Comparison of ENCODE assay signal across 21 cellular contexts in genomic region chr11:96321066-96321465, GRCh38.
"Had no signal": no experiment of that assay in that cellular context is flagged by ENCODE, and none has a peak within 500 bp of the region (broad histone marks: within the 10 kb centered on the region; RNA-seq: fewer than 3 reads in every experiment).

No MANE protein-coding gene starts in this region.

- H3K27me3 ChIP-seq: gastroesophageal sphincter, heart right ventricle had no signal

- H3K4me3 ChIP-seq: gastroesophageal sphincter, heart right ventricle, lower lobe of right lung, thoracic aorta had no signal

- DNase-seq: activated CD4-positive, alpha-beta T cell treated with anti-CD3 and anti-CD28 coated beads for 1 hour; activated CD4-positive, alpha-beta T cell treated with anti-CD3 and anti-CD28 coated beads, Interleukin-2, amount 50 U/mL, for 1 hour; activated CD8-positive, alpha-beta T cell treated with anti-CD3 and anti-CD28 coated beads, Interleukin-2, amount 10 ng/mL, durations not matched to agents 7 days and 5 days; activated naive CD8-positive, alpha-beta T cell treated with anti-CD3 and anti-CD28 coated beads, Interleukin-2, amount 10 ng/mL, durations not matched to agents 7 days and 5 days; amygdala; heart right ventricle; islet precursor cell; left colon; lower lobe of right lung; nucleus accumbens; small intestine; stimulated activated CD4-positive, alpha-beta T cell treated with anti-CD3 and anti-CD28 coated beads, Interleukin-15, amount 100 ng/mL, for 24 hours; stimulated activated naive CD4-positive, alpha-beta T cell; T-cell; T-helper 9 cell had no signal

- H3K9me3 ChIP-seq: gastroesophageal sphincter, heart right ventricle, lower lobe of right lung, thoracic aorta had no signal

- ATAC-seq: activated CD8-positive, alpha-beta T cell treated with anti-CD3 and anti-CD28 coated beads, Interleukin-2, amount 10 ng/mL, durations not matched to agents 7 days and 5 days; gastroesophageal sphincter; left colon; lower lobe of right lung; natural killer cell treated with Interleukin-12 subunit alpha and Interleukin-12 subunit beta and Interleukin-15 and Interleukin-18, amount 100 ng/mL, for 72 hours; sciatic nerve; SK-N-SH treated with all-trans-retinoic acid at 6 μM for 48 hours; T-cell had no signal

- H3K27ac ChIP-seq: epithelial cell of prostate, gastroesophageal sphincter had no signal

- H3K36me3 ChIP-seq: lower lobe of right lung, thoracic aorta had no signal

- H3K4me3 Mint-ChIP-seq: activated CD8-positive, alpha-beta T cell treated with anti-CD3 and anti-CD28 coated beads, Interleukin-2, amount 10 ng/mL, durations not matched to agents 7 days and 5 days; activated naive CD8-positive, alpha-beta T cell treated with anti-CD3 and anti-CD28 coated beads, Interleukin-2, amount 10 ng/mL, durations not matched to agents 7 days and 5 days; natural killer cell treated with Interleukin-12 subunit alpha and Interleukin-12 subunit beta and Interleukin-15 and Interleukin-18, amount 100 ng/mL, for 72 hours had no signal

- H3K27me3 Mint-ChIP-seq: activated naive CD8-positive, alpha-beta T cell treated with anti-CD3 and anti-CD28 coated beads, Interleukin-2, amount 10 ng/mL, durations not matched to agents 7 days and 5 days; natural killer cell treated with Interleukin-12 subunit alpha and Interleukin-12 subunit beta and Interleukin-15 and Interleukin-18, amount 100 ng/mL, for 72 hours; T-cell had no signal

- H3K9me3 Mint-ChIP-seq: activated naive CD8-positive, alpha-beta T cell treated with anti-CD3 and anti-CD28 coated beads, Interleukin-2, amount 10 ng/mL, durations not matched to agents 7 days and 5 days; natural killer cell treated with Interleukin-12 subunit alpha and Interleukin-12 subunit beta and Interleukin-15 and Interleukin-18, amount 100 ng/mL, for 72 hours; T-cell had no signal

- H3K27ac Mint-ChIP-seq: activated CD8-positive, alpha-beta T cell treated with anti-CD3 and anti-CD28 coated beads, Interleukin-2, amount 10 ng/mL, durations not matched to agents 7 days and 5 days; activated naive CD8-positive, alpha-beta T cell treated with anti-CD3 and anti-CD28 coated beads, Interleukin-2, amount 10 ng/mL, durations not matched to agents 7 days and 5 days had no signal
